Comparison of ENCODE assay signal across 33 cellular contexts in genomic region chr7:56474271-56474670, GRCh38.
DNase-seq lines count a peak whose midpoint lies in the region; ATAC-seq and TF ChIP-seq lines count a peak whose summit lies in the region.
"Had no signal": no experiment of that assay in that cellular context is flagged by ENCODE, and none has a peak within 500 bp of the region (broad histone marks: within the 10 kb centered on the region; RNA-seq: fewer than 3 reads in every experiment).

No MANE protein-coding gene starts in this region.

- TF ChIP-seq CTCF in esophagus muscularis mucosa (IDR thresholded peaks at IDR 0.05) (no peak), osteocyte (IDR thresholded peaks at IDR 0.05) (no peak)

- no peak overlapping the region for H3K27ac Mint-ChIP-seq in osteocyte (ENCODE audit: unreplicated experiment)
- H3K27ac Mint-ChIP-seq: B cell; CD14-positive monocyte; CD4-positive, alpha-beta memory T cell; CD4-positive, alpha-beta T cell; CD4-positive, CD25-positive, alpha-beta regulatory T cell; CD8-positive, alpha-beta memory T cell; CD8-positive, alpha-beta T cell had no signal

- peaks cover 2% of the 10 kb centered on the region for H3K36me3 Mint-ChIP-seq in osteocyte (ENCODE audit: unreplicated experiment)
- H3K36me3 Mint-ChIP-seq: CD14-positive monocyte had no signal

- peaks cover 0 to 94% (median 77%) of the 10 kb centered on the region in 4 donors for H3K9me3 ChIP-seq in esophagus muscularis mucosa
- peaks cover 29 to 96% (median 93%) of the 10 kb centered on the region in 5 donors for H3K9me3 ChIP-seq in subcutaneous abdominal adipose tissue (ENCODE audit: control insufficient read depth in 5 of 5, low read length in 5 of 5)
- H3K9me3 ChIP-seq: BE2C had no signal

- TF ChIP-seq EP300 in esophagus muscularis mucosa (IDR thresholded peaks at IDR 0.05): no peak

- H3K9me3 Mint-ChIP-seq in osteocyte (ENCODE audit: unreplicated experiment): peaks cover 27% of the 10 kb centered on the region

- ATAC-seq in HG02973 (IDR thresholded peaks at IDR 0.05; ENCODE audit: unreplicated experiment): no peak
- ATAC-seq: A549; CD8-positive, alpha-beta T cell had no signal

- H3K9ac ChIP-seq in subcutaneous abdominal adipose tissue (ENCODE audit: low read length in 5 of 5): no peak overlapping the region
- H3K9ac ChIP-seq: BLaER1; BLaER1 treated with 17β-estradiol and CSF1 and Interleukin-3, amounts not matched to agents 10 nM and 100 nM had no signal

- WGBS in esophagus muscularis mucosa: 63% methylated on average over 6 of the region's 6 CpGs

- no peaks in the 10 kb centered on the region for H3K4me1 ChIP-seq in esophagus muscularis mucosa
- no peaks in the 10 kb centered on the region for H3K4me1 ChIP-seq in subcutaneous abdominal adipose tissue (ENCODE audit: control insufficient read depth in 5 of 5, insufficient read depth in 5 of 5, low read length in 5 of 5)
- H3K4me1 ChIP-seq: A549; BE2C; BLaER1; BLaER1 treated with 17β-estradiol and CSF1 and Interleukin-3, amounts not matched to agents 10 nM and 100 nM; Caco-2 had no signal

- H3K27ac ChIP-seq in esophagus muscularis mucosa (replicated peaks in 1 of 4): no peak overlapping the region
- no peak overlapping the region for H3K27ac ChIP-seq in subcutaneous abdominal adipose tissue (ENCODE audit: low read depth, low read length)
- H3K27ac ChIP-seq: 22Rv1; A549; BLaER1; BLaER1 treated with 17β-estradiol and CSF1 and Interleukin-3, amounts not matched to agents 10 nM and 100 nM; C4-2B had no signal

- H3K27me3 Mint-ChIP-seq in osteocyte (ENCODE audit: unreplicated experiment): no peaks in the 10 kb centered on the region
- H3K27me3 Mint-ChIP-seq: B cell; CD4-positive, alpha-beta memory T cell; CD4-positive, alpha-beta T cell; CD4-positive, CD25-positive, alpha-beta regulatory T cell; CD8-positive, alpha-beta memory T cell had no signal

- no peak overlapping the region for H3K4me3 Mint-ChIP-seq in osteocyte (ENCODE audit: unreplicated experiment)
- H3K4me3 Mint-ChIP-seq: B cell; CD14-positive monocyte; CD4-positive, alpha-beta memory T cell; CD4-positive, alpha-beta T cell; CD8-positive, alpha-beta memory T cell; CD8-positive, alpha-beta T cell had no signal

- DNase-seq in esophagus muscularis mucosa (ENCODE audit: extremely low spot score) (peak; percentile 66), osteocyte (ENCODE audit: extremely low spot score, unreplicated experiment) (peak; percentile 54), foreskin melanocyte (no peak), activated gamma-delta T cell treated with Interleukin-2 at 50 U/mL for 16 hours (no peak)
- DNase-seq: 8988T; ACHN; AML-193; BE2C; C1 segment of cervical spinal cord; Caco-2; Calu3; CD4-positive, alpha-beta memory T cell; CD4-positive, alpha-beta T cell; CD4-positive, CD25-positive, alpha-beta regulatory T cell; CD8-positive, alpha-beta memory T cell; CD8-positive, alpha-beta T cell; COR-L47; DMS 273 treated with DMSO at 0.1 percent for 48 hours; DMS153; DMS53; DMS79; DMS79 treated with DMSO at 0.1 percent for 48 hours; DND-41; EL had no signal

- no peak for TF ChIP-seq POLR2A in esophagus muscularis mucosa (IDR thresholded peaks at IDR 0.05; ENCODE audit: low read depth)

- H3K4me1 Mint-ChIP-seq in osteocyte (ENCODE audit: unreplicated experiment): no peaks in the 10 kb centered on the region
- H3K4me1 Mint-ChIP-seq: B cell; CD14-positive monocyte; CD4-positive, alpha-beta memory T cell; CD4-positive, CD25-positive, alpha-beta regulatory T cell; CD8-positive, alpha-beta memory T cell had no signal

- intact Hi-C loops in esophagus muscularis mucosa (cut with DNase I): no loop called here

- H3K36me3 ChIP-seq in esophagus muscularis mucosa: no peaks in the 10 kb centered on the region
- H3K36me3 ChIP-seq in subcutaneous abdominal adipose tissue (ENCODE audit: control insufficient read depth in 5 of 5, insufficient read depth in 5 of 5, low read length in 5 of 5): no peaks in the 10 kb centered on the region
- H3K36me3 ChIP-seq: BE2C; BLaER1; BLaER1 treated with 17β-estradiol and CSF1 and Interleukin-3, amounts not matched to agents 10 nM and 100 nM had no signal

- H3K4me3 ChIP-seq in esophagus muscularis mucosa (no peak overlapping the region), subcutaneous abdominal adipose tissue (ENCODE audit: low read depth in 1 of 5, low read length in 5 of 5) (peak overlapping the region in 3 of 5 donors; percentile 10 to 52 (median 41))
- H3K4me3 ChIP-seq: A549, BLaER1 had no signal

- H3K27me3 ChIP-seq in esophagus muscularis mucosa (no peaks in the 10 kb centered on the region), subcutaneous abdominal adipose tissue (ENCODE audit: control insufficient read depth in 5 of 5, insufficient read depth in 4 of 5, low read length in 5 of 5) (no peaks in the 10 kb centered on the region)
- H3K27me3 ChIP-seq: BE2C; BLaER1; BLaER1 treated with 17β-estradiol and CSF1 and Interleukin-3, amounts not matched to agents 10 nM and 100 nM had no signal

Comparison
In these comparisons a context has a peak if more than half of its experiments do, and no peak if none do; other contexts are left out.
1. DNase-seq: peak in esophagus muscularis mucosa (single experiment) and osteocyte (single experiment); none in foreskin melanocyte (single experiment) and activated gamma-delta T cell treated with Interleukin-2 at 50 U/mL for 16 hours (single experiment).
2. H3K4me3 ChIP-seq: peak in subcutaneous abdominal adipose tissue (3 of 5); none in esophagus muscularis mucosa (0 of 4).